In genomic region chrX:15496809-15497208, GRCh38 we compare ENCODE assay signal across 2 cellular contexts.
TF ChIP-seq lines count a peak whose summit lies in the region.

No MANE protein-coding gene starts in this region.

TF ChIP-seq in A549, 52 proteins besides CTCF, POLR2A, EP300 and RAD21:
- TF ChIP-seq TP53 (CRISPR knock-in tag; IDR thresholded peaks at IDR 0.05) (no peak), ATOH8 (CRISPR knock-in tag; IDR thresholded peaks at IDR 0.05; ENCODE audit: low read depth) (no peak), HMGXB4 (CRISPR knock-in tag; IDR thresholded peaks at IDR 0.05; ENCODE audit: borderline replicate concordance) (no peak), BCL3 (IDR thresholded peaks at IDR 0.05) (no peak), RNF2 (IDR thresholded peaks at IDR 0.05; ENCODE audit: borderline replicate concordance, low read depth) (no peak), GATA3 (IDR thresholded peaks at IDR 0.05; ENCODE audit: borderline replicate concordance) (no peak), ZC3H11A (IDR thresholded peaks at IDR 0.05) (no peak), ESRRA (IDR thresholded peaks at IDR 0.05; ENCODE audit: borderline replicate concordance, low read length) (no peak), RFX5 (IDR thresholded peaks at IDR 0.05) (no peak), PHF8 (IDR thresholded peaks at IDR 0.05; ENCODE audit: borderline replicate concordance, low read depth) (no peak), CHD4 (IDR thresholded peaks at IDR 0.05; ENCODE audit: borderline replicate concordance) (no peak), POLR2AphosphoS2 (conservative IDR thresholded peaks at IDR 0.05; ENCODE audit: low read length) (no peak), ZFP36 (IDR thresholded peaks at IDR 0.05; ENCODE audit: borderline replicate concordance, partially characterized antibody) (no peak), ZSCAN20 (CRISPR knock-in tag; IDR thresholded peaks at IDR 0.05) (no peak), REST (IDR thresholded peaks at IDR 0.05) (no peak), JUN (IDR thresholded peaks at IDR 0.05) (no peak), HES2 (IDR thresholded peaks at IDR 0.05) (no peak), E2F6 (IDR thresholded peaks at IDR 0.05; ENCODE audit: borderline replicate concordance, low read depth) (no peak), TFCP2L1 (CRISPR knock-in tag; IDR thresholded peaks at IDR 0.05) (no peak), ZNF302 (CRISPR knock-in tag; IDR thresholded peaks at IDR 0.05) (no peak)
TF ChIP-seq in A549: peak in this region for 0.

TF ChIP-seq in K562, 482 proteins besides CTCF, POLR2A, EP300 and RAD21:
- TF ChIP-seq NCOR1 (IDR thresholded peaks at IDR 0.05) = no peak
- TF ChIP-seq NFIC (IDR thresholded peaks at IDR 0.05) = peak; percentile 72
- TF ChIP-seq RBM25 (IDR thresholded peaks at IDR 0.05; ENCODE audit: low read depth, low read length, severe bottlenecking) = peak; percentile 80
- TF ChIP-seq PRDM10 (IDR thresholded peaks at IDR 0.05; ENCODE audit: partially characterized antibody) = peak; percentile 22
- no peak for TF ChIP-seq ZNF507 (tag; conservative IDR thresholded peaks at IDR 0.05)
TF ChIP-seq in K562: peak in this region for 3.
